26 cellular contexts compared by ENCODE assay signal in genomic region chr4:27187786-27188185, GRCh38.
"Had no signal": no experiment of that assay in that cellular context is flagged by ENCODE, and none has a peak within 500 bp of the region (broad histone marks: within the 10 kb centered on the region; RNA-seq: fewer than 3 reads in every experiment).

No MANE protein-coding gene starts in this region.

- H3K36me3 ChIP-seq: left ventricle myocardium inferior, right atrium auricular region, right lobe of liver, stomach, thyroid gland, transverse colon, upper lobe of left lung, vagina had no signal

- H3K4me3 ChIP-seq: left ventricle myocardium inferior, lung, mucosa of descending colon, psoas muscle, right atrium auricular region, right lobe of liver, skin epidermis, stomach, testis, thyroid gland, transverse colon, upper lobe of left lung, vagina had no signal

- ATAC-seq: mucosa of descending colon; naive thymus-derived CD8-positive, alpha-beta T cell; psoas muscle; right lobe of liver; stimulated activated naive B cell treated with anti-CD40 and anti-IgM and Interleukin-4, amounts not matched to agents 10 μg/mL and 1 μg/mL and 100 μg/mL, for 72 hours; stimulated activated naive CD8-positive, alpha-beta T cell treated with anti-CD3 and anti-CD28 coated beads, Interleukin-15, Interleukin-2, amounts not matched to agents 100 U/mL and 50 U/mL, for 24 hours had no signal

- H3K9me3 ChIP-seq: left ventricle myocardium inferior, mucosa of descending colon, psoas muscle, right atrium auricular region, right lobe of liver, stomach, testis, thyroid gland, transverse colon, upper lobe of left lung, vagina had no signal

- H3K27me3 ChIP-seq: right atrium auricular region, right lobe of liver, stomach, testis, thyroid gland, transverse colon, upper lobe of left lung, vagina had no signal

- H2AFZ ChIP-seq: parathyroid adenoma had no signal

- DNase-seq: hypothalamus; immature natural killer cell; kidney; left ventricle myocardium inferior; midbrain; mucosa of descending colon; naive thymus-derived CD8-positive, alpha-beta T cell; nucleus accumbens; psoas muscle; right lobe of liver; stimulated activated CD4-positive, alpha-beta T cell treated with anti-CD3 and anti-CD28 coated beads, Interleukin-12 subunit alpha, Interleukin-12 subunit beta, amount 100 ng/mL, for 4 hours; stimulated activated CD4-positive, alpha-beta T cell treated with anti-CD3 and anti-CD28 coated beads, Interleukin-15, amount 100 ng/mL, for 24 hours; stimulated activated CD4-positive, alpha-beta T cell treated with anti-CD3 and anti-CD28 coated beads, Interleukin-2, amount 100 ng/mL, for 24 hours; stimulated activated CD4-positive, alpha-beta T cell treated with anti-CD3 and anti-CD28 coated beads, Interleukin-4, amount 100 ng/mL, for 1 hour; stimulated activated naive B cell treated with anti-CD40 and anti-IgM and Interleukin-4, amounts not matched to agents 10 μg/mL and 1 μg/mL and 100 μg/mL, for 72 hours; stimulated activated naive CD8-positive, alpha-beta T cell treated with anti-CD3 and anti-CD28 coated beads, Interleukin-15, Interleukin-2, amounts not matched to agents 100 U/mL and 50 U/mL, for 24 hours; stomach; testis; thyroid gland; transverse colon; upper lobe of left lung had no signal

- H3K27ac ChIP-seq: left ventricle myocardium inferior, parathyroid adenoma, psoas muscle, right atrium auricular region, right lobe of liver, skin epidermis, stomach, testis, thyroid gland, transverse colon, upper lobe of left lung, vagina had no signal

- H3K79me2 ChIP-seq: parathyroid adenoma had no signal

- H3K4me1 ChIP-seq: left ventricle myocardium inferior, parathyroid adenoma, psoas muscle, right atrium auricular region, right lobe of liver, stomach, testis, thyroid gland, transverse colon, upper lobe of left lung, vagina had no signal
